Comparison of ENCODE assay signal across 19 cellular contexts in the genomic region with DNA sequence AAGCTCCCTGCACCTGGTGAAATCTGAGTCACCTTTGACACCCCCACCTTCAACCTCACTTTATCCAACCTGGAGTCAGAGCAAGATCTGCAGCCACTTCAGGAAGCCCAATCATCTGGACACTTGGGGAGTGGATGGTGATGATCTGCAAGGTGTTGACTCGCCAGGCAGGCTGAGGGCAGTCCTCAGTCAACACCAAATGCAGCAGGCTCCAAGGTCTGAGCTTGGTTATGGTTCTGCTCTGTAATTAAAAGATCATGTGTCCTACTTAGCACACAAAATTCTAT.
"Had no signal": no experiment of that assay in that cellular context is flagged by ENCODE, and none has a peak within 500 bp of the region (broad histone marks: within the 10 kb centered on the region; RNA-seq: fewer than 3 reads in every experiment).

No MANE protein-coding gene starts in this region.

- H3K27ac ChIP-seq: adrenal gland, esophagus muscularis mucosa, left lung, neutrophil, WERI-Rb-1 had no signal

- H3K4me3 ChIP-seq: adrenal gland, esophagus muscularis mucosa, left lung, mucosa of descending colon had no signal

- H3K9me3 ChIP-seq: adrenal gland, esophagus muscularis mucosa, left lung, mucosa of descending colon, neutrophil had no signal

- ATAC-seq: activated CD4-positive, alpha-beta T cell treated with anti-CD3 and anti-CD28 coated beads for 36 hours; activated T-cell treated with anti-CD3 and anti-CD28 coated beads, Interleukin-2, amount 50 U/mL, for 4 hours; left lung; mucosa of descending colon; naive thymus-derived CD8-positive, alpha-beta T cell had no signal

- DNase-seq: activated CD4-positive, alpha-beta memory T cell treated with anti-CD3 and anti-CD28 coated beads for 36 hours; activated CD4-positive, alpha-beta T cell treated with anti-CD3 and anti-CD28 coated beads for 36 hours; activated effector memory CD4-positive, alpha-beta T cell treated with anti-CD3 and anti-CD28 coated beads, Interleukin-2, amount 50 U/mL, for 16 hours; activated T-cell treated with anti-CD3 and anti-CD28 coated beads, Interleukin-2, amount 50 U/mL, for 4 hours; left lung; mammary epithelial cell; retina; stimulated activated CD4-positive, alpha-beta T cell treated with anti-CD3 and anti-CD28 coated beads, Interleukin-4, amount 100 ng/mL, for 1 hour; stimulated activated naive CD4-positive, alpha-beta T cell; substantia nigra; trophoblast cell; WERI-Rb-1 had no signal

- H3K9me3 Mint-ChIP-seq: activated naive CD4-positive, alpha-beta T cell treated with anti-CD3 and anti-CD28 coated beads, Interleukin-2, amount 50 U/mL, for 24 hours; naive thymus-derived CD8-positive, alpha-beta T cell; T-helper 1 cell treated with Interleukin-12 subunit alpha and Interleukin-12 subunit beta and Interleukin-4 antibody, amounts not matched to agents 30 μg/mL and 1 μg/mL, for 36 hours had no signal

- H3K4me3 Mint-ChIP-seq: activated CD4-positive, alpha-beta memory T cell treated with anti-CD3 and anti-CD28 coated beads for 36 hours; activated CD4-positive, alpha-beta T cell treated with anti-CD3 and anti-CD28 coated beads for 36 hours; activated naive CD4-positive, alpha-beta T cell treated with anti-CD3 and anti-CD28 coated beads, Interleukin-2, amount 50 U/mL, for 24 hours; activated T-cell treated with anti-CD3 and anti-CD28 coated beads, Interleukin-2, amount 50 U/mL, for 4 hours; naive thymus-derived CD8-positive, alpha-beta T cell; T-helper 1 cell treated with Interleukin-12 subunit alpha and Interleukin-12 subunit beta and Interleukin-4 antibody, amounts not matched to agents 30 μg/mL and 1 μg/mL, for 36 hours had no signal

- H3K27ac Mint-ChIP-seq: activated CD4-positive, alpha-beta memory T cell treated with anti-CD3 and anti-CD28 coated beads for 36 hours; activated CD4-positive, alpha-beta T cell treated with anti-CD3 and anti-CD28 coated beads for 36 hours; activated naive CD4-positive, alpha-beta T cell treated with anti-CD3 and anti-CD28 coated beads, Interleukin-2, amount 50 U/mL, for 24 hours; naive thymus-derived CD8-positive, alpha-beta T cell; T-helper 1 cell treated with Interleukin-12 subunit alpha and Interleukin-12 subunit beta and Interleukin-4 antibody, amounts not matched to agents 30 μg/mL and 1 μg/mL, for 36 hours had no signal

- H3K36me3 Mint-ChIP-seq: activated naive CD4-positive, alpha-beta T cell treated with anti-CD3 and anti-CD28 coated beads, Interleukin-2, amount 50 U/mL, for 24 hours; naive thymus-derived CD8-positive, alpha-beta T cell had no signal

- H3K4me1 Mint-ChIP-seq: activated CD4-positive, alpha-beta T cell treated with anti-CD3 and anti-CD28 coated beads for 36 hours; activated naive CD4-positive, alpha-beta T cell treated with anti-CD3 and anti-CD28 coated beads, Interleukin-2, amount 50 U/mL, for 24 hours; naive thymus-derived CD8-positive, alpha-beta T cell had no signal

- H3K4me1 ChIP-seq: adrenal gland, esophagus muscularis mucosa, left lung had no signal

- H3K36me3 ChIP-seq: adrenal gland, esophagus muscularis mucosa, left lung, neutrophil, WERI-Rb-1 had no signal
